Comparison of ENCODE assay signal across 15 cellular contexts in genomic region chr16:81796035-81796434, GRCh38. TPM values are rescaled to one million over a fixed set of nuclear protein-coding genes. Genes with fewer than 3 reads are reported as not detected.
DNase-seq lines count a peak whose midpoint lies in the region; ATAC-seq and TF ChIP-seq lines count a peak whose summit lies in the region.
"Had no signal": no experiment of that assay in that cellular context is flagged by ENCODE, and none has a peak within 500 bp of the region (broad histone marks: within the 10 kb centered on the region; RNA-seq: fewer than 3 reads in every experiment).

No MANE protein-coding gene starts in this region.

- TF ChIP-seq CTCF in DND-41 (IDR thresholded peaks at IDR 0.05; ENCODE audit: borderline replicate concordance, extremely low read depth, low read length, poor library complexity, severe bottlenecking) (no peak), SU-DHL-6 (IDR thresholded peaks at IDR 0.05; ENCODE audit: insufficient read depth, low read length, poor library complexity, severe bottlenecking) (no peak), neutrophil (IDR thresholded peaks at IDR 0.05) (no peak)

- H2AFZ ChIP-seq in DND-41 (ENCODE audit: low read depth, low read length) = no peak overlapping the region
- no peak overlapping the region for H2AFZ ChIP-seq in Karpas-422 (ENCODE audit: low read length)
- H2AFZ ChIP-seq in SU-DHL-6 (ENCODE audit: low read depth, low read length, severe bottlenecking) = no peak overlapping the region

- H3K9me2 ChIP-seq in Karpas-422 (replicated peaks; ENCODE audit: insufficient read depth, low read length) (no peaks in the 10 kb centered on the region), SU-DHL-6 (replicated peaks; ENCODE audit: insufficient read depth, low read length) (no peaks in the 10 kb centered on the region)

- H3K9me3 ChIP-seq in DND-41 (ENCODE audit: insufficient read depth, low read length, severe bottlenecking) = no peaks in the 10 kb centered on the region
- H3K9me3 ChIP-seq in Karpas-422 (ENCODE audit: low read length) = no peaks in the 10 kb centered on the region
- no peaks in the 10 kb centered on the region for H3K9me3 ChIP-seq in SU-DHL-6 (ENCODE audit: insufficient read depth, low read length)
- H3K9me3 ChIP-seq in neutrophil = no peaks in the 10 kb centered on the region

- no peak overlapping the region for H3K27ac ChIP-seq in DND-41 (ENCODE audit: low read length)
- H3K27ac ChIP-seq in Karpas-422 (ENCODE audit: low read length) = peak overlapping the region; percentile 83
- H3K27ac ChIP-seq in SU-DHL-6 (ENCODE audit: low read depth, low read length) = peak overlapping the region; percentile 94
- H3K27ac ChIP-seq in neutrophil = peak overlapping the region; percentile 94

- H3F3A ChIP-seq in SU-DHL-6 (ENCODE audit: insufficient read depth) = peaks cover 76% of the 10 kb centered on the region

- H3K4me1 ChIP-seq in DND-41 (ENCODE audit: insufficient read depth, low read length) (no peaks in the 10 kb centered on the region), Karpas-422 (ENCODE audit: low read length) (peaks cover 96% of the 10 kb centered on the region), neutrophil (ENCODE audit: control insufficient read depth in 1 of 2, insufficient read depth in 1 of 2, low read depth in 1 of 2, low read length in 1 of 2) (peaks cover 66 to 73% of the 10 kb centered on the region in 2 experiments)

- H3K9ac ChIP-seq in DND-41 (ENCODE audit: low read depth, low read length) = no peak overlapping the region
- H3K9ac ChIP-seq in Karpas-422 (ENCODE audit: low read length) = peak overlapping the region; percentile 53
- peak overlapping the region; percentile 57 for H3K9ac ChIP-seq in SU-DHL-6 (ENCODE audit: low read length)

- no peaks in the 10 kb centered on the region for H3K79me2 ChIP-seq in DND-41 (ENCODE audit: insufficient read depth, low read length)
- H3K79me2 ChIP-seq in Karpas-422 (ENCODE audit: low read length) = peaks cover 100% of the 10 kb centered on the region
- H3K79me2 ChIP-seq in SU-DHL-6 (ENCODE audit: insufficient read depth, low read length) = peaks cover 99% of the 10 kb centered on the region

- no peak overlapping the region for H3K4me3 ChIP-seq in DND-41 (ENCODE audit: low read depth in 1 of 2, low read length in 2 of 2)
- H3K4me3 ChIP-seq in Karpas-422 (ENCODE audit: low read length) = no peak overlapping the region; the same call in 1 of the 2 replicates
- no peak overlapping the region for H3K4me3 ChIP-seq in SU-DHL-6 (ENCODE audit: insufficient read depth, low read length, poor library complexity, severe bottlenecking)
- peak overlapping the region in 1 of 2 experiments; percentile 30 for H3K4me3 ChIP-seq in neutrophil (ENCODE audit: low read depth in 1 of 2, low read length in 1 of 2)

- H3K4me2 ChIP-seq in DND-41 (ENCODE audit: insufficient read depth, low read length) = no peak overlapping the region
- peak overlapping the region; percentile 46 for H3K4me2 ChIP-seq in Karpas-422 (ENCODE audit: low read depth, low read length, poor library complexity, severe bottlenecking)
- H3K4me2 ChIP-seq in SU-DHL-6 (ENCODE audit: low read depth, low read length, poor library complexity, severe bottlenecking) = peak overlapping the region; percentile 47

- DNase-seq in DND-41 (peak; percentile 27), Karpas-422 (no peak), DMS79 treated with DMSO at 0.1 percent for 48 hours (lab: John Stamatoyannopoulos, UW) (no peak), kidney glomerular epithelial cell (lab: John Stamatoyannopoulos, UW) (no peak)
- no peak for DNase-seq in NK-92 treated with Interleukin-12 subunit alpha and Interleukin-12 subunit beta, amount 100 ng/mL, for 24 hours (lab: John Stamatoyannopoulos, UW)
- no peak for DNase-seq in central memory CD4-positive, alpha-beta T cell
- DNase-seq: activated CD4-positive, alpha-beta T cell treated with anti-CD3 and anti-CD28 coated beads, Interleukin-2, amount 50 U/mL, for 4 hours; activated naive CD8-positive, alpha-beta T cell treated with anti-CD3 and anti-CD28 coated beads, Interleukin-2, amount 50 U/mL, for 24 hours; activated T-cell treated with anti-CD3 and anti-CD28 coated beads, Interleukin-2, amount 50 U/mL, for 4 hours; IMR-90; NCI-H1417; right cardiac atrium; stimulated activated CD4-positive, alpha-beta T cell treated with anti-CD3 and anti-CD28 coated beads, Interleukin-1b, Interleukin-23, amount 100 ng/mL, for 48 hours had no signal

- H3K36me3 ChIP-seq in DND-41 (ENCODE audit: insufficient read depth, low read length) (no peaks in the 10 kb centered on the region), Karpas-422 (ENCODE audit: insufficient read depth, low read length) (peaks cover 81% of the 10 kb centered on the region), SU-DHL-6 (ENCODE audit: low read length) (peaks cover 16% of the 10 kb centered on the region), neutrophil (peaks cover 41% of the 10 kb centered on the region)

- H4K20me1 ChIP-seq in DND-41 (ENCODE audit: insufficient read depth, low read length) (no peaks in the 10 kb centered on the region), Karpas-422 (ENCODE audit: insufficient read depth, low read depth, low read length) (peaks cover 95% of the 10 kb centered on the region), SU-DHL-6 (ENCODE audit: low read depth, low read length) (peaks cover 4% of the 10 kb centered on the region; the same call in 1 of the 2 replicates)

- peak; percentile 43; the same call in 2 of the 3 replicates for ATAC-seq in DND-41 (ENCODE audit: insufficient read depth, low read depth)
- ATAC-seq: activated naive CD8-positive, alpha-beta T cell treated with anti-CD3 and anti-CD28 coated beads, Interleukin-2, amount 50 U/mL, for 24 hours; activated T-cell treated with anti-CD3 and anti-CD28 coated beads, Interleukin-2, amount 50 U/mL, for 4 hours; right cardiac atrium had no signal

- H3K27me3 ChIP-seq in DND-41 (ENCODE audit: insufficient read depth, low read length, poor library complexity) (no peaks in the 10 kb centered on the region), Karpas-422 (ENCODE audit: low read length) (no peaks in the 10 kb centered on the region), SU-DHL-6 (ENCODE audit: low read length) (no peaks in the 10 kb centered on the region), neutrophil (no peaks in the 10 kb centered on the region)

RNA-seq across cellular contexts. Expression of gene PLCG2, which starts 16.9 kb away (rescaled TPM):
- 574 and 580 TPM in 2 replicates for total RNA-seq in Karpas-422 (2014; rRNA removed; shearing (Covaris generic); ENCODE audit: low replicate concordance)
